Comparison of ENCODE assay signal across 12 cellular contexts in genomic region chr13:25847635-25848616, GRCh38.
A peak's percentile ranks its signal among the peaks of the same experiment; 100 is the strongest.
DNase-seq lines count a peak whose midpoint lies in the region; ATAC-seq lines count a peak whose summit lies in the region.
"Had no signal": no experiment of that assay in that cellular context is flagged by ENCODE, and none has a peak within 500 bp of the region (broad histone marks: within the 10 kb centered on the region; RNA-seq: fewer than 3 reads in every experiment).

No MANE protein-coding gene starts in this region.

- no peak for DNase-seq in CD4-positive, CD25-positive, alpha-beta regulatory T cell
- DNase-seq in H7 (peak; percentile 27), T-cell (no peak), SKM-1 (lab: John Stamatoyannopoulos, UW; ENCODE audit: unreplicated experiment) (no peak)
- DNase-seq in natural killer cell treated with Interleukin-12 subunit alpha and Interleukin-12 subunit beta and Interleukin-15 and Interleukin-18, amount 100 ng/mL, for 72 hours (ENCODE audit: low spot score): no peak
- no peak for DNase-seq in stimulated activated CD4-positive, alpha-beta T cell treated with anti-CD3 and anti-CD28 coated beads, Interleukin-4, amount 100 ng/mL, for 1 hour
- DNase-seq: activated CD4-positive, CD25-positive, alpha-beta regulatory T cell treated with anti-CD3 and anti-CD28 coated beads, Interleukin-2, amount 50 U/mL, for 72 hours; COR-L47; NCI-H69 had no signal

- CTCF ChIA-PET in T-cell (lab: Charles Lee): interaction anchor here in 1 of 2 donors (0.8 kb wide), 1 partner anchor 123 kb away, joined by 4 read pairs; no protein-coding TSS in a partner anchor

- H3K4me1 Mint-ChIP-seq in CD4-positive, CD25-positive, alpha-beta regulatory T cell: peaks cover 15 to 41% (median 25%) of the 10 kb centered on the region in 4 donors
- H3K4me1 Mint-ChIP-seq in T-cell: peaks cover 34 to 43% (median 42%) of the 10 kb centered on the region in 3 donors
- H3K4me1 Mint-ChIP-seq in natural killer cell treated with Interleukin-12 subunit alpha and Interleukin-12 subunit beta and Interleukin-15 and Interleukin-18, amount 100 ng/mL, for 72 hours (ENCODE audit: low read depth in 2 of 2): peaks cover 22 to 30% of the 10 kb centered on the region in 2 donors

- POLR2A ChIA-PET in T-cell (lab: Charles Lee): no interaction called here

- H3K27me3 Mint-ChIP-seq in CD4-positive, CD25-positive, alpha-beta regulatory T cell: peaks cover 8% of the 10 kb centered on the region
- no peaks in the 10 kb centered on the region for H3K27me3 Mint-ChIP-seq in T-cell
- peaks cover 0 to 3% of the 10 kb centered on the region in 2 donors for H3K27me3 Mint-ChIP-seq in natural killer cell treated with Interleukin-12 subunit alpha and Interleukin-12 subunit beta and Interleukin-15 and Interleukin-18, amount 100 ng/mL, for 72 hours

- H3K27me3 ChIP-seq in CD4-positive, CD25-positive, alpha-beta regulatory T cell (ENCODE audit: control insufficient read depth, insufficient read depth, low read length): no peaks in the 10 kb centered on the region
- no peaks in the 10 kb centered on the region for H3K27me3 ChIP-seq in H7 (ENCODE audit: control insufficient read depth, insufficient read depth, low read length)
- H3K27me3 ChIP-seq: SJSA1 had no signal

- peaks cover 23% of the 10 kb centered on the region for H3K4me1 ChIP-seq in CD4-positive, CD25-positive, alpha-beta regulatory T cell (ENCODE audit: control insufficient read depth, insufficient read depth, low read length, poor library complexity, severe bottlenecking)

- H3K4me3 Mint-ChIP-seq in CD4-positive, CD25-positive, alpha-beta regulatory T cell: peak overlapping the region; percentile 28 to 83 (median 63)
- H3K4me3 Mint-ChIP-seq in T-cell: peak overlapping the region in 1 of 3 donors; percentile 62
- peak overlapping the region; percentile 26 for H3K4me3 Mint-ChIP-seq in natural killer cell treated with Interleukin-12 subunit alpha and Interleukin-12 subunit beta and Interleukin-15 and Interleukin-18, amount 100 ng/mL, for 72 hours

- H3K36me3 ChIP-seq in CD4-positive, CD25-positive, alpha-beta regulatory T cell (ENCODE audit: control insufficient read depth, insufficient read depth, low read length): no peaks in the 10 kb centered on the region
- no peaks in the 10 kb centered on the region for H3K36me3 ChIP-seq in H7 (replicated peaks; ENCODE audit: control insufficient read depth, insufficient read depth, low read length)
- H3K36me3 ChIP-seq: SJSA1 had no signal

- H3K4me3 ChIP-seq in CD4-positive, CD25-positive, alpha-beta regulatory T cell (ENCODE audit: low read depth, low read length): peak overlapping the region; percentile 75
- H3K4me3 ChIP-seq in H7 (ENCODE audit: insufficient read depth, low read depth, low read length): no peak overlapping the region
- H3K4me3 ChIP-seq: SJSA1 had no signal

- no peaks in the 10 kb centered on the region for H3K9me3 ChIP-seq in CD4-positive, CD25-positive, alpha-beta regulatory T cell (ENCODE audit: control insufficient read depth in 2 of 2, low read length in 2 of 2)
- H3K9me3 ChIP-seq: SJSA1 had no signal

- peaks cover 0 to 2% (median 0%) of the 10 kb centered on the region in 7 donors for H3K9me3 Mint-ChIP-seq in CD4-positive, CD25-positive, alpha-beta regulatory T cell
- no peaks in the 10 kb centered on the region for H3K9me3 Mint-ChIP-seq in T-cell
- no peaks in the 10 kb centered on the region for H3K9me3 Mint-ChIP-seq in natural killer cell treated with Interleukin-12 subunit alpha and Interleukin-12 subunit beta and Interleukin-15 and Interleukin-18, amount 100 ng/mL, for 72 hours

- no peak overlapping the region for H3K27ac ChIP-seq in CD4-positive, CD25-positive, alpha-beta regulatory T cell (ENCODE audit: insufficient read depth, low read length, poor library complexity, severe bottlenecking)
- H3K27ac ChIP-seq: SJSA1 had no signal

- no peaks in the 10 kb centered on the region for H3K36me3 Mint-ChIP-seq in CD4-positive, CD25-positive, alpha-beta regulatory T cell
- H3K36me3 Mint-ChIP-seq in T-cell: no peaks in the 10 kb centered on the region
- H3K36me3 Mint-ChIP-seq in natural killer cell treated with Interleukin-12 subunit alpha and Interleukin-12 subunit beta and Interleukin-15 and Interleukin-18, amount 100 ng/mL, for 72 hours: no peaks in the 10 kb centered on the region

- no peak for ATAC-seq in CD4-positive, CD25-positive, alpha-beta regulatory T cell (ENCODE audit: low read depth in 2 of 2)
- no peak for ATAC-seq in T-cell (replicated peaks in 1 of 4)
- no peak for ATAC-seq in natural killer cell treated with Interleukin-12 subunit alpha and Interleukin-12 subunit beta and Interleukin-15 and Interleukin-18, amount 100 ng/mL, for 72 hours
- no peak for ATAC-seq in GM19452 (IDR thresholded peaks at IDR 0.05; ENCODE audit: unreplicated experiment)
- no peak for ATAC-seq in GM18861 (IDR thresholded peaks at IDR 0.05; ENCODE audit: unreplicated experiment)

- H3K27ac Mint-ChIP-seq in CD4-positive, CD25-positive, alpha-beta regulatory T cell: peak overlapping the region; percentile 80 to 88 (median 83)
- H3K27ac Mint-ChIP-seq in T-cell: peak overlapping the region; percentile 60 to 91
- peak overlapping the region; percentile 2 to 19 for H3K27ac Mint-ChIP-seq in natural killer cell treated with Interleukin-12 subunit alpha and Interleukin-12 subunit beta and Interleukin-15 and Interleukin-18, amount 100 ng/mL, for 72 hours

Comparison
In these comparisons a context has a peak if more than half of its experiments do, and no peak if none do; other contexts are left out.
1. H3K27ac Mint-ChIP-seq: peak in every context shown above with its lines; median percentile 83 in CD4-positive, CD25-positive, alpha-beta regulatory T cell; 76 in T-cell; 10 in natural killer cell treated with Interleukin-12 subunit alpha and Interleukin-12 subunit beta and Interleukin-15 and Interleukin-18, amount 100 ng/mL, for 72 hours.